In the genomic region with DNA sequence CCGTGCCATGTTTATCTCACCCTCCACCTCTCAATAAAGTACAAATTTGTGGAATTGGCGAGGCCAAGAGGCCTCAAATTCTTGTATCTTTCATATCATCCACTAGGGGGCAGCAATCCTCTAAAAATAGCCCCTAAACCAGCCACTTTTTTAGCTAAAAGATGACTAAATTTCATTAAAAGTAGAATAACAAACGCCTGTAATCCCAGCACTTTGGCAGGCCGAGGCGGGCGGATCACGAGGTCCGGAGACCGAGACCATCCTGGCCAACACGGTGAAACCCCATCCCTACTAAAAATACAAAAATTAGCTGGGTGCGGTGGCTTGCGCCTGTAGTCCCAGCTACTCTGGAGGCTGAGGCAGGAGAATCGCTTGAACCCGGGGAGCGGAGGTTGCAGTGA, we compare ENCODE assay signal across 8 cellular contexts. TPM values are rescaled to one million over a fixed set of nuclear protein-coding genes. Genes with fewer than 3 reads are reported as not detected.
DNase-seq lines count a peak whose midpoint lies in the region; ATAC-seq, FAIRE-seq and TF ChIP-seq lines count a peak whose summit lies in the region.
"Not testable (repeated sequence)": the region's sequence is repeated elsewhere in the genome, so short reads cannot be mapped to it uniquely, and the experiment has no call there.

No MANE protein-coding gene starts in this region.

- H3K27ac ChIP-seq in VCaP; GM12878 (ENCODE audit: control insufficient read depth, insufficient read depth): not testable (repeated sequence)

- not testable (repeated sequence) for TF ChIP-seq POLR2A in GM12878 (IDR thresholded peaks at IDR 0.05; ENCODE audit: low read depth, low read length)

- H3K9me3 Mint-ChIP-seq in naive thymus-derived CD8-positive, alpha-beta T cell, result not testable (repeated sequence)

- WGBS in GM12878 (ENCODE audit: insufficient coverage, insufficient replicate concordance, low lambda C conversion rate, missing lambda C conversion rate), result 30% methylated on average over 15 of the region's 15 CpGs

- in situ Hi-C loops in GM12878 (cut with MboI), result loop anchor here (5.0 kb wide), 2 partner anchors 206 to 581 kb away; no protein-coding TSS in a partner anchor

- H3K27me3 Mint-ChIP-seq in naive thymus-derived CD8-positive, alpha-beta T cell, result not testable (repeated sequence)

- peaks cover 12 to 34% (median 24%) of the 10 kb centered on the region in 4 donors for H3K4me1 Mint-ChIP-seq in naive thymus-derived CD8-positive, alpha-beta T cell

- not testable (repeated sequence) for H3K79me2 ChIP-seq in GM12878 (ENCODE audit: control insufficient read depth, insufficient read depth, low read length)

- H3K27me3 ChIP-seq in GM12878 (replicated peaks in 1 of 2; ENCODE audit: control insufficient read depth in 2 of 2, insufficient read depth in 2 of 2, low read length in 1 of 2), result not testable (repeated sequence)

- H4K20me1 ChIP-seq in GM12878 (ENCODE audit: control insufficient read depth, insufficient read depth), result not testable (repeated sequence)

- H3K9ac ChIP-seq in GM12878 (ENCODE audit: control insufficient read depth, insufficient read depth, low read length), result not testable (repeated sequence)

- TF ChIP-seq EP300 in GM12878 (IDR thresholded peaks at IDR 0.05; ENCODE audit: borderline replicate concordance in 1 of 2, control insufficient read depth in 1 of 2, low read depth in 2 of 2, low read length in 2 of 2), result not testable (repeated sequence)

- not testable (repeated sequence) for H3K4me1 ChIP-seq in GM12878 (ENCODE audit: control insufficient read depth, insufficient read depth, low read length)

- ATAC-seq in GM12878, result peak; percentile 87
- ATAC-seq in naive thymus-derived CD8-positive, alpha-beta T cell, result peak; percentile 65 to 77

- not testable (repeated sequence) for H3K4me3 ChIP-seq in GM12878

- RAD21 ChIA-PET in GM12878 (lab: Charles Lee; ENCODE audit: unreplicated experiment), result interaction anchor here (0.6 to 9.8 kb wide), 37 partner anchors 8 to 580 kb away, joined by 3 to 205 read pairs (median 4); a partner anchor contains a TSS

- H3K36me3 ChIP-seq in GM12878 (ENCODE audit: control insufficient read depth in 2 of 2, insufficient read depth in 2 of 2, low read length in 1 of 2), result not testable (repeated sequence)

- H2AFZ ChIP-seq in GM12878 (ENCODE audit: control insufficient read depth, low read depth, low read length), result not testable (repeated sequence)

- FAIRE-seq in GM12878 (lab: Jason Lieb, UNC), result peak; percentile 69

- peak; percentile 87 for TF ChIP-seq RAD21 in GM12878 (IDR thresholded peaks at IDR 0.05; ENCODE audit: insufficient read depth, low read depth, low read length)

- BruUV-seq in GM12878 (replicated peaks; lab: Mats Ljungman, UMichigan), result not testable (repeated sequence)

- TF ChIP-seq CTCF in VCaP (conservative IDR thresholded peaks at IDR 0.05) (peak; percentile 59), GM12878 (IDR thresholded peaks at IDR 0.05 in 2 of 3, conservative IDR thresholded peaks at IDR 0.05 in 1 of 3; ENCODE audit: control insufficient read depth in 2 of 3, extremely low read depth in 1 of 3, insufficient read depth in 1 of 3, low read depth in 3 of 3, low read length in 3 of 3) (peak; percentile 43 to 63 (median 46); a peak in 4 of 6 replicates)

- H3K4me2 ChIP-seq in GM12878 (ENCODE audit: control insufficient read depth, insufficient read depth), result not testable (repeated sequence)

- not testable (repeated sequence) for H3K9me3 ChIP-seq in GM12878 (replicated peaks; ENCODE audit: control insufficient read depth, insufficient read depth, low read length)

- not testable (repeated sequence) for H3K36me3 Mint-ChIP-seq in naive thymus-derived CD8-positive, alpha-beta T cell

- intact Hi-C loops in GM12878 (cut with micrococcal nuclease; ENCODE audit: unreplicated experiment), result loop anchor here (1.0 to 10.0 kb wide), 7 partner anchors 36 to 581 kb away; a partner anchor contains a TSS

- H3K27ac Mint-ChIP-seq in naive thymus-derived CD8-positive, alpha-beta T cell, result peak overlapping the region; percentile 49 to 91 (median 79)

- CTCF ChIA-PET in GM12878 (lab: Yijun Ruan, JAX), result interaction anchor here (0.6 to 12.7 kb wide), 46 partner anchors 8 to 587 kb away, joined by 3 to 230 read pairs (median 5); no protein-coding TSS in a partner anchor

- peak overlapping the region in 9 of 10 donors; percentile 9 to 66 (median 44) for H3K4me3 Mint-ChIP-seq in naive thymus-derived CD8-positive, alpha-beta T cell

- POLR2A ChIA-PET in GM12878 (lab: Charles Lee), result interaction anchor here (0.6 to 1.3 kb wide), 3 partner anchors 34 to 183 kb away, joined by 3 to 8 read pairs (median 3); no protein-coding TSS in a partner anchor
- POLR2A ChIA-PET in naive thymus-derived CD8-positive, alpha-beta T cell (lab: Charles Lee), result interaction anchor here (0.6 to 3.8 kb wide), 18 partner anchors 11 to 217 kb away, joined by 3 to 21 read pairs (median 4); a partner anchor contains a TSS

- DNase-seq in D341Med (ENCODE audit: low spot score), result peak; percentile 59
- DNase-seq in HT1080 (ENCODE audit: low read depth), result peak; percentile 47
- DNase-seq in NCI-H460 (ENCODE audit: extremely low read depth, low read depth), result peak; percentile 42
- DNase-seq in GM12878 (ENCODE audit: low read depth, low spot score), result not testable (repeated sequence)
- DNase-seq in globus pallidus (ENCODE audit: low spot score), result peak; percentile 64
- DNase-seq in naive thymus-derived CD8-positive, alpha-beta T cell, result peak in 7 of 10 donors; percentile 29 to 75 (median 43)
- DNase-seq in stromal cell of bone marrow (ENCODE audit: low read depth), result peak; percentile 66

- SMC1A ChIA-PET in GM12878 (lab: Charles Lee; ENCODE audit: uncharacterized antibody, unreplicated experiment), result interaction anchor here (0.6 to 6.0 kb wide), 40 partner anchors 8 to 580 kb away, joined by 3 to 146 read pairs (median 5); no protein-coding TSS in a partner anchor

TF ChIP-seq in GM12878, 131 proteins besides CTCF, POLR2A, EP300 and RAD21 (continues in another document):
- TF ChIP-seq, protein P1, sequence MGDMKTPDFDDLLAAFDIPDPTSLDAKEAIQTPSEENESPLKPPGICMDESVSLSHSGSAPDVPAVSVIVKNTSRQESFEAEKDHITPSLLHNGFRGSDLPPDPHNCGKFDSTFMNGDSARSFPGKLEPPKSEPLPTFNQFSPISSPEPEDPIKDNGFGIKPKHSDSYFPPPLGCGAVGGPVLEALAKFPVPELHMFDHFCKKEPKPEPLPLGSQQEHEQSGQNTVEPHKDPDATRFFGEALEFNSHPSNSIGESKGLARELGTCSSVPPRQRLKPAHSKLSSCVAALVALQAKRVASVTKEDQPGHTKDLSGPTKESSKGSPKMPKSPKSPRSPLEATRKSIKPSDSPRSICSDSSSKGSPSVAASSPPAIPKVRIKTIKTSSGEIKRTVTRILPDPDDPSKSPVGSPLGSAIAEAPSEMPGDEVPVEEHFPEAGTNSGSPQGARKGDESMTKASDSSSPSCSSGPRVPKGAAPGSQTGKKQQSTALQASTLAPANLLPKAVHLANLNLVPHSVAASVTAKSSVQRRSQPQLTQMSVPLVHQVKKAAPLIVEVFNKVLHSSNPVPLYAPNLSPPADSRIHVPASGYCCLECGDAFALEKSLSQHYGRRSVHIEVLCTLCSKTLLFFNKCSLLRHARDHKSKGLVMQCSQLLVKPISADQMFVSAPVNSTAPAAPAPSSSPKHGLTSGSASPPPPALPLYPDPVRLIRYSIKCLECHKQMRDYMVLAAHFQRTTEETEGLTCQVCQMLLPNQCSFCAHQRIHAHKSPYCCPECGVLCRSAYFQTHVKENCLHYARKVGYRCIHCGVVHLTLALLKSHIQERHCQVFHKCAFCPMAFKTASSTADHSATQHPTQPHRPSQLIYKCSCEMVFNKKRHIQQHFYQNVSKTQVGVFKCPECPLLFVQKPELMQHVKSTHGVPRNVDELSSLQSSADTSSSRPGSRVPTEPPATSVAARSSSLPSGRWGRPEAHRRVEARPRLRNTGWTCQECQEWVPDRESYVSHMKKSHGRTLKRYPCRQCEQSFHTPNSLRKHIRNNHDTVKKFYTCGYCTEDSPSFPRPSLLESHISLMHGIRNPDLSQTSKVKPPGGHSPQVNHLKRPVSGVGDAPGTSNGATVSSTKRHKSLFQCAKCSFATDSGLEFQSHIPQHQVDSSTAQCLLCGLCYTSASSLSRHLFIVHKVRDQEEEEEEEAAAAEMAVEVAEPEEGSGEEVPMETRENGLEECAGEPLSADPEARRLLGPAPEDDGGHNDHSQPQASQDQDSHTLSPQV (IDR thresholded peaks at IDR 0.05), result 0 out of 2 replicates have a peak, but pooled peaks have one; percentile 11

RNA-seq across cellular contexts. Expression of a gene that starts 56.6 kb away (rescaled TPM):
- total RNA-seq in HT1080 (2014; rRNA removed; shearing (Covaris generic)), result 0.53 and 2.0 TPM in 2 replicates
- polyA plus RNA-seq in HT1080 (2015; cell fraction: cytosol; rRNA removed), result 1.0 and 1.3 TPM in 2 replicates
- polyA plus RNA-seq in HT1080 (2015; cell fraction: nucleus; rRNA removed), result 3.1 and 4.1 TPM in 2 replicates
- 0.17 TPM in 1 of 2 replicates, not detected in the other for total RNA-seq in NCI-H460 (2014; rRNA removed; shearing (Covaris generic))
- 0.97 and 3.0 TPM in 2 replicates for polyA plus RNA-seq in NCI-H460 (2014; cell fraction: nucleus; rRNA removed)
- 1.2 and 1.5 TPM in 2 replicates for total RNA-seq in GM12878 (2013; cell fraction: nucleolus; rRNA removed)
- total RNA-seq in GM12878 (2014; rRNA removed), result 0.33 and 0.51 TPM in 2 replicates
- total RNA-seq in GM12878 (2014; rRNA removed; fragmentation: Illumina TruSeq; extraction: Trizol), result 0.31 and 0.92 TPM in 2 replicates
- total RNA-seq in GM12878 (2021), result 1.0 and 1.1 TPM in 2 replicates
- 1.0 TPM for polyA plus RNA-seq in GM12878 (2011; ENCODE audit: low read depth)
- polyA plus RNA-seq in GM12878 (2011; rRNA removed), result 0.38 and 0.52 TPM in 2 replicates
- polyA plus RNA-seq in GM12878 (2011; cell fraction: cytosol; rRNA removed), result 0.22 and 0.24 TPM in 2 replicates
- polyA plus RNA-seq in GM12878 (2011; cell fraction: nucleus; rRNA removed), result 0.97 and 1.2 TPM in 2 replicates
- polyA plus RNA-seq in GM12878 (2012), result 0.58 and 0.65 TPM in 2 replicates
- 0.08 and 1.1 TPM in 2 replicates for polyA plus RNA-seq in GM12878 (2014; fragmentation: Illumina TruSeq; extraction: Trizol)
- polyA plus RNA-seq in GM12878 (2014; fragmentation: Nextera tagmentation; extraction: Ambion mirVana), result under 1 TPM; 0.40 TPM
- 0.82 and 1.7 TPM in 2 replicates for polyA plus RNA-seq in GM12878 (2014; rRNA removed)
- 1 to 10 TPM in 1 of 2 experiments, under 1 TPM in 1; 0.99 to 1.0 TPM for polyA plus RNA-seq in GM12878 (2016; fragmentation: Nextera tagmentation; extraction: Ambion mirVana)
- 0.41 and 0.51 TPM in 2 replicates for polyA minus RNA-seq in GM12878 (2011; rRNA and poly(A)+ RNA removed)
- polyA minus RNA-seq in GM12878 (2011; cell fraction: cytosol; rRNA and poly(A)+ RNA removed), result not detected in 2 replicates
- 0.12 TPM in 1 of 2 replicates, not detected in the other for polyA minus RNA-seq in GM12878 (2011; cell fraction: nucleus; rRNA and poly(A)+ RNA removed)
- under 1 TPM in 1 of 2 experiments, not detected in 1; 0.52 TPM for total RNA-seq in naive thymus-derived CD8-positive, alpha-beta T cell
- polyA plus RNA-seq in naive thymus-derived CD8-positive, alpha-beta T cell, result under 1 TPM in 1 of 3 donors, not detected in 2; 0.68 TPM
